In genomic region chr6:41901882-41902519, GRCh38 we compare ENCODE assay signal across 8 cellular contexts. TPM values are rescaled to one million over a fixed set of nuclear protein-coding genes. Genes with fewer than 3 reads are reported as not detected.
A peak's percentile ranks its signal among the peaks of the same experiment; 100 is the strongest.
DNase-seq lines count a peak whose midpoint lies in the region; ATAC-seq and TF ChIP-seq lines count a peak whose summit lies in the region.

No MANE protein-coding gene starts in this region.

- 88 to 100% (median 94%) methylated on average over 1 of the region's 1 CpG for WGBS in adrenal gland, 4 donors

- no peak overlapping the region for H2AFZ ChIP-seq in neural progenitor cell (replicated peaks)

- H3K36me3 ChIP-seq in RWPE2 (ENCODE audit: low read depth) (peaks cover 48% of the 10 kb centered on the region), adrenal gland (replicated peaks in 1 of 2) (peaks cover 0 to 22% of the 10 kb centered on the region in 2 donors), neural progenitor cell (no peaks in the 10 kb centered on the region)

- no peaks in the 10 kb centered on the region for H3K79me2 ChIP-seq in neural progenitor cell (ENCODE audit: low read depth)

- no peak overlapping the region for H3K9ac ChIP-seq in neural progenitor cell

- H3K27me3 ChIP-seq in RWPE2 (ENCODE audit: insufficient read depth, poor library complexity, severe bottlenecking) (no peaks in the 10 kb centered on the region), adrenal gland (no peaks in the 10 kb centered on the region), neural progenitor cell (no peaks in the 10 kb centered on the region)

- H3K4me1 ChIP-seq in RWPE2 (ENCODE audit: insufficient read depth, poor library complexity, severe bottlenecking) (no peaks in the 10 kb centered on the region), adrenal gland (replicated peaks in 1 of 2) (no peaks in the 10 kb centered on the region), neural progenitor cell (no peaks in the 10 kb centered on the region)

- H3K4me1 Mint-ChIP-seq in neural progenitor cell, result no peaks in the 10 kb centered on the region
- H3K4me1 Mint-ChIP-seq in type B pancreatic cell (ENCODE audit: unreplicated experiment), result no peaks in the 10 kb centered on the region

- H3F3A ChIP-seq in neural progenitor cell (ENCODE audit: low read depth), result peaks cover 4% of the 10 kb centered on the region

- DNase-seq in GM13976 (ENCODE audit: low spot score) (peak; percentile 46), RWPE2 (ENCODE audit: low spot score) (no peak), adrenal gland (peak; percentile 32 to 65 (median 45)), neural progenitor cell (ENCODE audit: low spot score) (peak; percentile 16), type B pancreatic cell (ENCODE audit: extremely low spot score, unreplicated experiment) (no peak)

- H3K36me3 Mint-ChIP-seq in neural progenitor cell (peaks cover 2% of the 10 kb centered on the region), type B pancreatic cell (peaks cover 13% of the 10 kb centered on the region)

- H4K20me1 ChIP-seq in neural progenitor cell (ENCODE audit: low read depth), result no peaks in the 10 kb centered on the region

- H3K27me3 Mint-ChIP-seq in neural progenitor cell (ENCODE audit: insufficient read depth, low read depth), result no peaks in the 10 kb centered on the region
- H3K27me3 Mint-ChIP-seq in type B pancreatic cell, result no peaks in the 10 kb centered on the region

- H3K27ac ChIP-seq in RWPE2 (ENCODE audit: poor library complexity, severe bottlenecking) (no peak overlapping the region), adrenal gland (no peak overlapping the region), neural progenitor cell (no peak overlapping the region)

- H3K4me3 ChIP-seq in RWPE2 (ENCODE audit: severe bottlenecking) (no peak overlapping the region), adrenal gland (no peak overlapping the region), neural progenitor cell (no peak overlapping the region)

- H3K4me2 ChIP-seq in neural progenitor cell, result no peak overlapping the region

- TF ChIP-seq CTCF in GM13976 (IDR thresholded peaks at IDR 0.05; ENCODE audit: borderline replicate concordance, control extremely low read depth, extremely low read depth, insufficient read depth, missing control alignments) (peak; percentile 37), RWPE2 (IDR thresholded peaks at IDR 0.05; ENCODE audit: poor library complexity, severe bottlenecking) (peak; percentile 11), adrenal gland (IDR thresholded peaks at IDR 0.05) (peak in 5 of 6 experiments; percentile 10 to 47 (median 45)), neural progenitor cell (IDR thresholded peaks at IDR 0.05) (peak; percentile 42), type B pancreatic cell (conservative IDR thresholded peaks at IDR 0.05) (no peak)

- ATAC-seq in RWPE2 (ENCODE audit: low read depth) (no peak), GM18907 (IDR thresholded peaks at IDR 0.05; ENCODE audit: unreplicated experiment) (no peak), HG02571 (IDR thresholded peaks at IDR 0.05; ENCODE audit: unreplicated experiment) (no peak), HG03196 (IDR thresholded peaks at IDR 0.05; ENCODE audit: unreplicated experiment) (no peak)

- no peak overlapping the region for H3K4me3 Mint-ChIP-seq in neural progenitor cell
- no peak overlapping the region for H3K4me3 Mint-ChIP-seq in type B pancreatic cell

- TF ChIP-seq POLR2A in adrenal gland (IDR thresholded peaks at IDR 0.05), result no peak

- H3K9me3 ChIP-seq in RWPE2 (ENCODE audit: severe bottlenecking) (no peaks in the 10 kb centered on the region), adrenal gland (replicated peaks in 1 of 3) (no peaks in the 10 kb centered on the region), neural progenitor cell (ENCODE audit: low read depth) (no peaks in the 10 kb centered on the region)

- in situ Hi-C loops in GM13976 (cut with MboI; ENCODE audit: low sequenced_read_pairs, unreplicated experiment), result no loop called here

- H3K9me3 Mint-ChIP-seq in neural progenitor cell, result no peaks in the 10 kb centered on the region
- H3K9me3 Mint-ChIP-seq in type B pancreatic cell, result no peaks in the 10 kb centered on the region

- H3K27ac Mint-ChIP-seq in neural progenitor cell (no peak overlapping the region), type B pancreatic cell (no peak overlapping the region)

- intact Hi-C loops in adrenal gland (cut with DNase I), result no loop called here

RNA-seq across cellular contexts. Expression of gene USP49, which starts 6.8 kb away (rescaled TPM):
- 1 to 10 TPM; 1.5 to 5.7 (median 3.6) TPM for total RNA-seq in adrenal gland
- 1 to 10 TPM; 1.5 to 6.2 (median 2.2) TPM for polyA plus RNA-seq in adrenal gland
- 25.0 and 30.7 TPM in 2 replicates for total RNA-seq in neural progenitor cell (ENCODE audit: low replicate concordance)
- total RNA-seq in type B pancreatic cell (ENCODE audit: low replicate concordance), result 2.9 and 13.2 TPM in 2 replicates

RNA-seq across cellular contexts. Expression of gene MED20, which starts 18.9 kb away (rescaled TPM):
- total RNA-seq in adrenal gland, result 10 to 100 TPM in 7 of 8 donors, 1 to 10 TPM in 1; 8.2 to 29.1 (median 23.6) TPM
- polyA plus RNA-seq in adrenal gland, result 10 to 100 TPM in 2 of 3 donors, 1 to 10 TPM in 1; 9.6 to 22.9 (median 12.5) TPM
- total RNA-seq in neural progenitor cell (ENCODE audit: low replicate concordance), result 29.4 and 31.4 TPM in 2 replicates
- total RNA-seq in type B pancreatic cell (ENCODE audit: low replicate concordance), result 31.8 and 35.7 TPM in 2 replicates

RNA-seq across cellular contexts. Expression of gene BYSL, which starts 19.3 kb away (rescaled TPM):
- total RNA-seq in adrenal gland, result 10 to 100 TPM in 4 of 8 donors, 1 to 10 TPM in 4; 5.1 to 42.9 (median 12.3) TPM
- 10 to 100 TPM; 15.4 to 24.5 (median 17.3) TPM for polyA plus RNA-seq in adrenal gland
- total RNA-seq in neural progenitor cell (ENCODE audit: low replicate concordance), result 11.5 and 31.7 TPM in 2 replicates
- total RNA-seq in type B pancreatic cell (ENCODE audit: low replicate concordance), result 32.3 and 36.5 TPM in 2 replicates

RNA-seq across cellular contexts. Expression of gene CCND3, which starts 39.6 kb away (rescaled TPM):
- total RNA-seq in adrenal gland (100 to 1,000 TPM; 116 to 309 (median 181) TPM), neural progenitor cell (ENCODE audit: low replicate concordance) (7.6 and 16.2 TPM in 2 replicates), type B pancreatic cell (ENCODE audit: low replicate concordance) (60.4 and 172 TPM in 2 replicates)
- polyA plus RNA-seq in adrenal gland, result 100 to 1,000 TPM in 2 of 3 donors, 10 to 100 TPM in 1; 86.3 to 163 (median 135) TPM

Comparison
In these comparisons a context has a peak if more than half of its experiments do, and no peak if none do; other contexts are left out.
1. DNase-seq: peak in GM13976 (single experiment), adrenal gland (7 of 7) and neural progenitor cell (single experiment); none in RWPE2 (single experiment) and type B pancreatic cell (single experiment).